ENCODE assay signal across 7 cellular contexts in the genomic region with DNA sequence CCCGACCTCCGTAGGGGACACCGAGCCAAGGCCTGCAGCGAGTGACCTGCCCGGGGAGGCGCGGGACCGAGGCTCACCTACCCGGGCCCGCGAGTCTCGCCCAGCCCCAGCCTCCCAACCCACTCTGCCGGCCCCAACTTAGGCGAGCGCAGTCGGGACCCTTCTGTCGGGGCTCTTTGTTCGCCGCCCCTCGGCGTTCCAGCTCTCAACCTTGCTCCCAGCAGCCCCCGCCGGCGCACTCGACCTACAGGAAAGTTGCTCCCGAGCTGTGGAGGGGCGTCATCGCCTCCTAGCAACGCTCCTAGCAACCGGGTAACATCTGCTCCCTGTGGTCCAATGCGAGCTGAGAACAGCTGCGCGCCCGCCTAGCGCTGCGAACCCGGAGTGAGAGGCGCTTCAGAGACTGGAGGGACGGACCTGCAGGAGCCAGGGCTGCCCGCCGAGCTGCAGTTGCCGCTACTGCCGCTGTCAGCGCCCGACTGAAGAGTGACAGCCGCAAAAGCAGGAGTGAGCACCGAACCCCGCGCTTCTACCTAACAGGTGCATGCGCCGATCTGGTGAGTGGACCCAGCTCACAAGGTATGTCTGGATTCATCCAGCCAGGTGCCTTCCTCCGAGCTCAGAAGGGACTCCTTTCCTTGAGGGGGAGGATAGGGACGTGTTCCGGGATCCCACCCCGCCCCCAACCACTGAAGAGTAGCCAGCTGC.
DNase-seq lines count a peak whose midpoint lies in the region; ATAC-seq and TF ChIP-seq lines count a peak whose summit lies in the region.

No MANE protein-coding gene starts in this region.

- H3K4me3 Mint-ChIP-seq in neural crest cell = peak overlapping the region; percentile 91
- peak overlapping the region; percentile 70 for H3K4me3 Mint-ChIP-seq in stimulated activated naive CD8-positive, alpha-beta T cell treated with anti-CD3 and anti-CD28 coated beads, Interleukin-15, Interleukin-2, amounts not matched to agents 100 ng/mL and 50 ng/mL, for 24 hours

- no peaks in the 10 kb centered on the region for H3K36me3 Mint-ChIP-seq in neural crest cell (ENCODE audit: low read depth)
- H3K36me3 Mint-ChIP-seq in stimulated activated naive CD8-positive, alpha-beta T cell treated with anti-CD3 and anti-CD28 coated beads, Interleukin-15, Interleukin-2, amounts not matched to agents 100 ng/mL and 50 ng/mL, for 24 hours (ENCODE audit: low read depth) = no peaks in the 10 kb centered on the region

- DNase-seq in NCI-H774 (lab: John Stamatoyannopoulos, UW) (peak; percentile 58), foreskin fibroblast (peak; percentile 33 to 87), neural crest cell (ENCODE audit: low read depth, low spot score) (peak; percentile 80)
- peak; percentile 16 for DNase-seq in activated T-helper 9 cell treated with anti-CD3 and anti-CD28 coated beads, Interleukin-2, amount 50 U/mL, for 16 hours (ENCODE audit: low read depth)

- peak overlapping the region; percentile 37 to 41 for H3K4me3 ChIP-seq in foreskin fibroblast (ENCODE audit: low read depth in 1 of 2, low read length in 2 of 2)

- peak overlapping the region; percentile 89 for H3K27ac Mint-ChIP-seq in neural crest cell (ENCODE audit: unreplicated experiment)
- H3K27ac Mint-ChIP-seq in stimulated activated naive CD8-positive, alpha-beta T cell treated with anti-CD3 and anti-CD28 coated beads, Interleukin-15, Interleukin-2, amounts not matched to agents 100 ng/mL and 50 ng/mL, for 24 hours = no peak overlapping the region

- H3K27me3 Mint-ChIP-seq in neural crest cell (ENCODE audit: low read depth) = peaks cover 93% of the 10 kb centered on the region
- H3K27me3 Mint-ChIP-seq in stimulated activated naive CD8-positive, alpha-beta T cell treated with anti-CD3 and anti-CD28 coated beads, Interleukin-15, Interleukin-2, amounts not matched to agents 100 ng/mL and 50 ng/mL, for 24 hours = peaks cover 77% of the 10 kb centered on the region

- no peaks in the 10 kb centered on the region for H3K9me3 Mint-ChIP-seq in neural crest cell
- H3K9me3 Mint-ChIP-seq in stimulated activated naive CD8-positive, alpha-beta T cell treated with anti-CD3 and anti-CD28 coated beads, Interleukin-15, Interleukin-2, amounts not matched to agents 100 ng/mL and 50 ng/mL, for 24 hours = no peaks in the 10 kb centered on the region

- H3K4me1 Mint-ChIP-seq in neural crest cell = peaks cover 7% of the 10 kb centered on the region
- peaks cover 11% of the 10 kb centered on the region for H3K4me1 Mint-ChIP-seq in stimulated activated naive CD8-positive, alpha-beta T cell treated with anti-CD3 and anti-CD28 coated beads, Interleukin-15, Interleukin-2, amounts not matched to agents 100 ng/mL and 50 ng/mL, for 24 hours (ENCODE audit: low read depth)

- ATAC-seq in GM18909 (IDR thresholded peaks at IDR 0.05; ENCODE audit: poor library complexity, unreplicated experiment) = peak; percentile 94
- ATAC-seq in HG03159 (IDR thresholded peaks at IDR 0.05; ENCODE audit: unreplicated experiment) = peak; percentile 96

- TF ChIP-seq CTCF in foreskin fibroblast (IDR thresholded peaks at IDR 0.05; ENCODE audit: low read depth, low read length) (peak; percentile 32), neural crest cell (conservative IDR thresholded peaks at IDR 0.05) (peak; percentile 68)

Comparison
In these comparisons a context has a peak if more than half of its experiments do, and no peak if none do; other contexts are left out.
1. Peak in every context shown above with its lines: DNase-seq, ATAC-seq and H3K4me3 ChIP-seq.
2. DNase-seq: peak in every context shown above with its lines; median percentile 80 in neural crest cell; 60 in foreskin fibroblast; 58 in NCI-H774; 16 in activated T-helper 9 cell treated with anti-CD3 and anti-CD28 coated beads, Interleukin-2, amount 50 U/mL, for 16 hours.